In the genomic region with DNA sequence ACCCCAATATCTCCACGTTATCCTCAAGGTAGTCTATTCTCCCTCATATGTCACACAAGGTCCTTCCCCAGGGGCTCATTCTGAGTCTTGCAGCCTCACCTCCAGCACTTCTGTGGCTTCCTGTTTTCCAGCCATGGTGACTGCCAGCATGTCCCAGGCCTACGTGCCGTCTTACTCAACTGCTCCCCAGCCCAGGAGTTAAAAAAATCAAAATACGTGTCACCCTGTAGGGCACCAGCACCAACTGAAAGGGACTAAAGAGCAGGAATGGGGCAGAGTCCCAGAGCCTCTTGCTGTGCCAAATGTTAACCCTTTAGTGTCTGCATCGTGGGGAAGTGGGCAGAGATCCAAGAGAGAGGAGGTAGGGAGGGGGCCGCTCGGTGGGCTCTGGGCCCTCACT, we compare ENCODE assay signal across 1 cellular context.
TF ChIP-seq lines count a peak whose summit lies in the region.

No MANE protein-coding gene starts in this region.

TF ChIP-seq in SK-N-SH, 30 proteins besides CTCF, POLR2A, EP300 and RAD21 (continued from another document):
- TF ChIP-seq, protein P1, sequence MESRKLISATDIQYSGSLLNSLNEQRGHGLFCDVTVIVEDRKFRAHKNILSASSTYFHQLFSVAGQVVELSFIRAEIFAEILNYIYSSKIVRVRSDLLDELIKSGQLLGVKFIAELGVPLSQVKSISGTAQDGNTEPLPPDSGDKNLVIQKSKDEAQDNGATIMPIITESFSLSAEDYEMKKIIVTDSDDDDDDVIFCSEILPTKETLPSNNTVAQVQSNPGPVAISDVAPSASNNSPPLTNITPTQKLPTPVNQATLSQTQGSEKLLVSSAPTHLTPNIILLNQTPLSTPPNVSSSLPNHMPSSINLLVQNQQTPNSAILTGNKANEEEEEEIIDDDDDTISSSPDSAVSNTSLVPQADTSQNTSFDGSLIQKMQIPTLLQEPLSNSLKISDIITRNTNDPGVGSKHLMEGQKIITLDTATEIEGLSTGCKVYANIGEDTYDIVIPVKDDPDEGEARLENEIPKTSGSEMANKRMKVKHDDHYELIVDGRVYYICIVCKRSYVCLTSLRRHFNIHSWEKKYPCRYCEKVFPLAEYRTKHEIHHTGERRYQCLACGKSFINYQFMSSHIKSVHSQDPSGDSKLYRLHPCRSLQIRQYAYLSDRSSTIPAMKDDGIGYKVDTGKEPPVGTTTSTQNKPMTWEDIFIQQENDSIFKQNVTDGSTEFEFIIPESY (IDR thresholded peaks at IDR 0.05; ENCODE audit: borderline replicate concordance, low read depth) = no peak
- TF ChIP-seq RXRA (IDR thresholded peaks at IDR 0.05; ENCODE audit: borderline replicate concordance, low read depth) (no peak), FOSL2 (IDR thresholded peaks at IDR 0.05; ENCODE audit: borderline replicate concordance, low read depth) (no peak), TAF1 (IDR thresholded peaks at IDR 0.05; ENCODE audit: borderline replicate concordance, low read depth, low read length) (no peak), TEAD4 (IDR thresholded peaks at IDR 0.05; ENCODE audit: borderline replicate concordance, insufficient read depth) (no peak), ELF1 (IDR thresholded peaks at IDR 0.05) (no peak), NFIC (IDR thresholded peaks at IDR 0.05; ENCODE audit: borderline replicate concordance) (no peak)
- TF ChIP-seq, protein P2, sequence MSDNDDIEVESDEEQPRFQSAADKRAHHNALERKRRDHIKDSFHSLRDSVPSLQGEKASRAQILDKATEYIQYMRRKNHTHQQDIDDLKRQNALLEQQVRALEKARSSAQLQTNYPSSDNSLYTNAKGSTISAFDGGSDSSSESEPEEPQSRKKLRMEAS (IDR thresholded peaks at IDR 0.05; ENCODE audit: low read depth) = no peak
- TF ChIP-seq, protein P3, sequence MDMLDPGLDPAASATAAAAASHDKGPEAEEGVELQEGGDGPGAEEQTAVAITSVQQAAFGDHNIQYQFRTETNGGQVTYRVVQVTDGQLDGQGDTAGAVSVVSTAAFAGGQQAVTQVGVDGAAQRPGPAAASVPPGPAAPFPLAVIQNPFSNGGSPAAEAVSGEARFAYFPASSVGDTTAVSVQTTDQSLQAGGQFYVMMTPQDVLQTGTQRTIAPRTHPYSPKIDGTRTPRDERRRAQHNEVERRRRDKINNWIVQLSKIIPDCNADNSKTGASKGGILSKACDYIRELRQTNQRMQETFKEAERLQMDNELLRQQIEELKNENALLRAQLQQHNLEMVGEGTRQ (IDR thresholded peaks at IDR 0.05; ENCODE audit: borderline replicate concordance, low read depth, low read length) = no peak
- TF ChIP-seq, protein P4, sequence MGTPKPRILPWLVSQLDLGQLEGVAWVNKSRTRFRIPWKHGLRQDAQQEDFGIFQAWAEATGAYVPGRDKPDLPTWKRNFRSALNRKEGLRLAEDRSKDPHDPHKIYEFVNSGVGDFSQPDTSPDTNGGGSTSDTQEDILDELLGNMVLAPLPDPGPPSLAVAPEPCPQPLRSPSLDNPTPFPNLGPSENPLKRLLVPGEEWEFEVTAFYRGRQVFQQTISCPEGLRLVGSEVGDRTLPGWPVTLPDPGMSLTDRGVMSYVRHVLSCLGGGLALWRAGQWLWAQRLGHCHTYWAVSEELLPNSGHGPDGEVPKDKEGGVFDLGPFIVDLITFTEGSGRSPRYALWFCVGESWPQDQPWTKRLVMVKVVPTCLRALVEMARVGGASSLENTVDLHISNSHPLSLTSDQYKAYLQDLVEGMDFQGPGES (IDR thresholded peaks at IDR 0.05; ENCODE audit: low read depth, low read length) = no peak
TF ChIP-seq in SK-N-SH: peak in this region for 0.
